Comparison of ENCODE assay signal across 10 cellular contexts in the genomic region with DNA sequence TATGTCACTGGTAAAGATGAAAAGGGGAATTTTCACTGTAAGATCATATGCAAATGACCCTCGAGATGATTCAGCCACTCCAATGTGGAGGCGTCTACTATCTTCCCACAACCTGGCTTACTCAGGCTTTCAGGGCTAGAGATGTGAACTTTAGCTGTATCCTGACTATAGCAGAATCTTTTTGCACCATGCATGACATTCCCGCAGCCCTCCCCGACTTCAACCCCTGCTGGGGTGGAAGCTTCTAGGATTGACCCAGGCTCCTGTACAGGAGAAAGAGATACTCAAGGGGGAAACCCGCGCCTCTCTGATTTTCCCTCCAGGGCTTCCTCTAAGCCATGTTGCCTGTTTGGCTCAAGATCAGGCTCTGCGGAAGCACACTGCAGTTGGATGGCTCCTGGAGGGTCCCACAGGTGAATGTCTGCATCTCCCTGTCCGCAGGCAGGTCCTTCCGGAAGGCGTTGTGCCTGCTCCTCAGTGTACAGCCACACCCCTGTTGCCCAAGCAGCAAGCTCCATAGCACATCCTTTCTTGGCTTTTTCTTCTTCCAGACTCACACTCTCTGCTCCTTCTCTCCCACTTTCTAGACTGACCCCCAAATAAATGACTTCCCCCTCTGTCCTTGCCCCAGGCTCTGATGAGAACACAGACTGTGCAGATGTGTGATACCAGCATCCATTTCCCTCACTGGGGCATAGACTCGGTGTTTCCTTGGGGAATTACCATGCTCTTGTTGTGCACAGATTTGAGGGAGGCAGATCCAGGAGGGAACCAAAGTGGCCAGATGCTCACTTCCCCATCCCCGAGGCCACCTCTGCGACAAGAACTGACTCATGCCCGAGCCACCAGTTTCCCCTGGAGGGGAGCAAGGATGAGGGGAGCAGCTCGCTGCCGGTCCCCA. TPM values are rescaled to one million over a fixed set of nuclear protein-coding genes. Genes with fewer than 3 reads are reported as not detected.
DNase-seq lines count a peak whose midpoint lies in the region; ATAC-seq and TF ChIP-seq lines count a peak whose summit lies in the region.
"Had no signal": no experiment of that assay in that cellular context is flagged by ENCODE, and none has a peak within 500 bp of the region (broad histone marks: within the 10 kb centered on the region; RNA-seq: fewer than 3 reads in every experiment).

No MANE protein-coding gene starts in this region.

- H3K4me3 Mint-ChIP-seq in activated T-helper 17 cell treated with anti-CD3 and anti-CD28 coated beads, Interleukin-2, amount 50 U/mL, for 72 hours: peak overlapping the region; percentile 66
- H3K4me3 Mint-ChIP-seq in chondrocyte (ENCODE audit: unreplicated experiment): no peak overlapping the region

- peak overlapping the region; percentile 57 for H3K27ac Mint-ChIP-seq in activated T-helper 17 cell treated with anti-CD3 and anti-CD28 coated beads, Interleukin-2, amount 50 U/mL, for 72 hours
- H3K27ac Mint-ChIP-seq in chondrocyte (ENCODE audit: unreplicated experiment): no peak overlapping the region
- H3K27ac Mint-ChIP-seq: activated naive CD4-positive, alpha-beta T cell treated with anti-CD3 and anti-CD28 coated beads, Interleukin-2, amount 50 U/mL, for 24 hours had no signal

- no peaks in the 10 kb centered on the region for H3K36me3 Mint-ChIP-seq in activated T-helper 17 cell treated with anti-CD3 and anti-CD28 coated beads, Interleukin-2, amount 50 U/mL, for 72 hours (ENCODE audit: low read depth)
- H3K36me3 Mint-ChIP-seq in chondrocyte (ENCODE audit: low read depth): no peaks in the 10 kb centered on the region
- H3K36me3 Mint-ChIP-seq: activated naive CD4-positive, alpha-beta T cell treated with anti-CD3 and anti-CD28 coated beads, Interleukin-2, amount 50 U/mL, for 24 hours had no signal

- peaks cover 52% of the 10 kb centered on the region for H3K27me3 Mint-ChIP-seq in activated T-helper 17 cell treated with anti-CD3 and anti-CD28 coated beads, Interleukin-2, amount 50 U/mL, for 72 hours
- peaks cover 54% of the 10 kb centered on the region for H3K27me3 Mint-ChIP-seq in chondrocyte (ENCODE audit: low read depth)

- H3K9me3 Mint-ChIP-seq in activated T-helper 17 cell treated with anti-CD3 and anti-CD28 coated beads, Interleukin-2, amount 50 U/mL, for 72 hours: peaks cover 5% of the 10 kb centered on the region
- no peaks in the 10 kb centered on the region for H3K9me3 Mint-ChIP-seq in chondrocyte (ENCODE audit: low read depth)

- no peak for TF ChIP-seq CTCF in chondrocyte (IDR thresholded peaks at IDR 0.05)

- peaks cover 19% of the 10 kb centered on the region for H3K4me1 Mint-ChIP-seq in activated T-helper 17 cell treated with anti-CD3 and anti-CD28 coated beads, Interleukin-2, amount 50 U/mL, for 72 hours
- no peaks in the 10 kb centered on the region for H3K4me1 Mint-ChIP-seq in chondrocyte (ENCODE audit: low read depth)

- ATAC-seq in GM19025 (IDR thresholded peaks at IDR 0.05; ENCODE audit: low read depth, unreplicated experiment): peak; percentile 62
- peak; percentile 77 for ATAC-seq in HG02885 (IDR thresholded peaks at IDR 0.05; ENCODE audit: poor library complexity, unreplicated experiment)
- ATAC-seq in activated T-helper 17 cell treated with anti-CD3 and anti-CD28 coated beads, Interleukin-2, amount 50 U/mL, for 72 hours (replicated peaks): peak; percentile 95

- peak; percentile 38 to 42 for DNase-seq in stimulated activated CD4-positive, alpha-beta T cell treated with anti-CD3 and anti-CD28 coated beads, Interleukin-2, amount 100 ng/mL, for 24 hours
- DNase-seq in NCI-H1092 (lab: John Stamatoyannopoulos, UW): no peak
- no peak for DNase-seq in H4 (ENCODE audit: low spot score)
- DNase-seq in chondrocyte (ENCODE audit: low spot score): no peak
- DNase-seq in NCI-H82 treated with DMSO at 0.1 percent for 48 hours (lab: John Stamatoyannopoulos, UW; ENCODE audit: unreplicated experiment): no peak

RNA-seq across cellular contexts. Expression of a gene that starts 29.1 kb away (rescaled TPM):
- total RNA-seq in activated T-helper 17 cell treated with anti-CD3 and anti-CD28 coated beads, Interleukin-2, amount 50 U/mL, for 72 hours: 100 to 1,000 TPM in 1 of 2 donors, 10 to 100 TPM in 1; 59.4 to 102 TPM
- total RNA-seq in H4 (2014; rRNA removed; shearing (Covaris generic)): 104 and 116 TPM in 2 replicates
- 49.0 to 71.1 TPM (median 49.4 TPM) in 3 replicates for total RNA-seq in chondrocyte

RNA-seq across cellular contexts. Expression of a gene that starts 51.2 kb away (rescaled TPM):
- total RNA-seq in activated T-helper 17 cell treated with anti-CD3 and anti-CD28 coated beads, Interleukin-2, amount 50 U/mL, for 72 hours: not detected
- 8.7 and 14.0 TPM in 2 replicates for total RNA-seq in H4 (2014; rRNA removed; shearing (Covaris generic))
- total RNA-seq in chondrocyte: not detected in 3 replicates
- total RNA-seq: fibroblast of villous mesenchyme had no signal

Comparison
In these comparisons a context has a peak if more than half of its experiments do, and no peak if none do; other contexts are left out.
1. DNase-seq: peak in stimulated activated CD4-positive, alpha-beta T cell treated with anti-CD3 and anti-CD28 coated beads, Interleukin-2, amount 100 ng/mL, for 24 hours (2 of 2); none in NCI-H1092 (single experiment), H4 (single experiment), chondrocyte (single experiment) and NCI-H82 treated with DMSO at 0.1 percent for 48 hours (single experiment).
2. Peak in every context shown above with its lines, with median percentiles within 50 percentile points of each other: ATAC-seq.